ENCODE assay signal across 12 cellular contexts in genomic region chr17:21463779-21464407, GRCh38.
A peak's percentile ranks its signal among the peaks of the same experiment; 100 is the strongest.
DNase-seq lines count a peak whose midpoint lies in the region; ATAC-seq and TF ChIP-seq lines count a peak whose summit lies in the region.
"Had no signal": no experiment of that assay in that cellular context is flagged by ENCODE, and none has a peak within 500 bp of the region (broad histone marks: within the 10 kb centered on the region; RNA-seq: fewer than 3 reads in every experiment).

No MANE protein-coding gene starts in this region.

- H3K9me3 ChIP-seq in spleen = no peaks in the 10 kb centered on the region
- H3K9me3 ChIP-seq: esophagus squamous epithelium had no signal

- H3K4me1 Mint-ChIP-seq in WTC11 = peaks cover 20% of the 10 kb centered on the region

- H3K27ac ChIP-seq in dorsolateral prefrontal cortex (peak overlapping the region in 1 of 59 donors; percentile 25), spleen (peak overlapping the region; percentile 43 to 87 (median 72))
- H3K27ac ChIP-seq: esophagus squamous epithelium, RWPE1 had no signal

- CTCF ChIA-PET in WTC11 (lab: Charles Lee) = interaction anchor here (1.0 to 2.0 kb wide), 2 partner anchors 48 to 50 kb away, joined by 7 to 13 read pairs; no protein-coding TSS in a partner anchor

- intact Hi-C loops in dorsolateral prefrontal cortex (cut with DNase I) = loop anchor here in 1 of 2 donors (5.0 kb wide), 1 partner anchor 38 kb away; no protein-coding TSS in a partner anchor
- intact Hi-C loops in spleen (cut with DNase I; ENCODE audit: low total_unique reads) = no loop called here

- peaks cover 0 to 10% (median 0%) of the 10 kb centered on the region in 45 donors for H3K27me3 ChIP-seq in dorsolateral prefrontal cortex
- peaks cover 0 to 16% (median 0%) of the 10 kb centered on the region in 7 donors for H3K27me3 ChIP-seq in spleen (replicated peaks in 1 of 7)

- no peaks in the 10 kb centered on the region for H3K36me3 ChIP-seq in spleen
- H3K36me3 ChIP-seq: esophagus squamous epithelium had no signal

- peak overlapping the region; percentile 64 for H3K4me3 Mint-ChIP-seq in WTC11

- peaks cover 60% of the 10 kb centered on the region for H3K27me3 Mint-ChIP-seq in WTC11 (ENCODE audit: low read depth)

- TF ChIP-seq CTCF in WTC11 (IDR thresholded peaks at IDR 0.05) = no peak
- no peak for TF ChIP-seq CTCF in dorsolateral prefrontal cortex (IDR thresholded peaks at IDR 0.05 in 54 of 56, conservative IDR thresholded peaks at IDR 0.05 in 2 of 56; ENCODE audit: low read depth in 1 of 56, partially characterized antibody in 56 of 56)
- TF ChIP-seq CTCF in spleen (IDR thresholded peaks at IDR 0.05 in 8 of 11, conservative IDR thresholded peaks at IDR 0.05 in 3 of 11) = no peak

- DNase-seq in WTC11 (ENCODE audit: low spot score) (peak; percentile 66), dorsolateral prefrontal cortex (no peak), left lobe of liver (ENCODE audit: low spot score) (no peak), spleen (no peak)
- DNase-seq in activated CD4-positive, alpha-beta T cell treated with anti-CD3 and anti-CD28 coated beads, Interleukin-2, amount 50 U/mL, for 48 hours = no peak
- DNase-seq: activated CD8-positive, alpha-beta memory T cell treated with anti-CD3 and anti-CD28 coated beads, Interleukin-2, amount 50 U/mL, for 4 hours; esophagus squamous epithelium; NCI-H526; stimulated activated CD4-positive, alpha-beta T cell treated with anti-CD3 and anti-CD28 coated beads, Interleukin-4, amount 100 ng/mL, for 4 hours had no signal

- H3K27ac Mint-ChIP-seq in WTC11 = no peak overlapping the region

- ATAC-seq in WTC11 (peak; percentile 66), left lobe of liver (peak; percentile 26), HG03571 (IDR thresholded peaks at IDR 0.05; ENCODE audit: unreplicated experiment) (no peak), GM21786 (IDR thresholded peaks at IDR 0.05; ENCODE audit: unreplicated experiment) (no peak)

- no peak for TF ChIP-seq POLR2A in spleen (IDR thresholded peaks at IDR 0.05)

- peaks cover 9% of the 10 kb centered on the region for H3K9me3 Mint-ChIP-seq in WTC11

- H3K36me3 Mint-ChIP-seq in WTC11 = peaks cover 8% of the 10 kb centered on the region

- H3K4me1 ChIP-seq in spleen = peaks cover 0 to 28% (median 17%) of the 10 kb centered on the region in 6 donors

- H3K4me3 ChIP-seq in dorsolateral prefrontal cortex (peak overlapping the region in 46 of 59 donors; percentile 3 to 58 (median 35)), spleen (peak overlapping the region in 5 of 8 donors; percentile 7 to 38 (median 18))

- POLR2A ChIA-PET in WTC11 (lab: Charles Lee) = no interaction called here

- 9 to 16% (median 13%) methylated on average over 25 to 48 of the region's 48 CpGs for WGBS in spleen, 5 donors

TF ChIP-seq in WTC11, 78 proteins besides CTCF, POLR2A, EP300 and RAD21:
- peak; percentile 45; the same call in 1 of the 2 replicates for TF ChIP-seq FOXP4 (CRISPR knock-in tag; IDR thresholded peaks at IDR 0.05)
- TF ChIP-seq MAX (CRISPR knock-in tag; IDR thresholded peaks at IDR 0.05) = peak; percentile 44
- TF ChIP-seq FOXJ3 (CRISPR knock-in tag; IDR thresholded peaks at IDR 0.05; ENCODE audit: borderline replicate concordance) = no peak
- TF ChIP-seq ZBTB43 (CRISPR knock-in tag; IDR thresholded peaks at IDR 0.05) = no peak

Comparison
In these comparisons a context has a peak if more than half of its experiments do, and no peak if none do; other contexts are left out.
1. ATAC-seq: peak in WTC11 (single experiment) and left lobe of liver (single experiment); none in HG03571 (single experiment) and GM21786 (single experiment).